Comparison of ENCODE assay signal across 9 cellular contexts in the genomic region with DNA sequence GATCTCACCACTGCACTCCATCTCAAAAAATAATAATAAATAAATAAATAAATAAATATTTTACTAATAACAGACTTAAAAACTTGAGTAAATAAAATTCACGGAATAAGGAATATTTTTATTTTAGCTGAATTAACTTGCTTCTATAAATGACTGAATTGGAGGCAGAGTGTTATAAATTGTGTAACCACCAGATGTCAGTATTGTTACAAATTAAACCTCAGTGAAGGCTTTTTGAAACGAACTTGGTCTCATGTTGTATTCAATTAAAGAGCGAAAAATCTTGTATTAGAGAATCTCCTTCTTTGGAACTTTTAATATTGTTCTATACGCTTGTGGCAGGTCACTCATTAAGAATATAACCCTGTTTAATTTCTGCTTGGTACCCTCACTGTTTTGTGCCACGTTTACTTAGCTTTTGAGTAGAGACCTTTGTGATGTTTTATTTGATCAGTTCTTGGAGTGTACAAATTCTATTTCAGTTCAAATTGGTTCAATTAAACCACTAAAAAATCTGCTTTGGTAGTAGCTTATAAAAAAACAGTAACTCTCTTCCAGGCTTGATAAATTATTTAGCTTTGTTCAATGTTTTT. TPM values are rescaled to one million over a fixed set of nuclear protein-coding genes. Genes with fewer than 3 reads are reported as not detected.
DNase-seq lines count a peak whose midpoint lies in the region; ATAC-seq, FAIRE-seq and TF ChIP-seq lines count a peak whose summit lies in the region.
"Had no signal": no experiment of that assay in that cellular context is flagged by ENCODE, and none has a peak within 500 bp of the region (broad histone marks: within the 10 kb centered on the region; RNA-seq: fewer than 3 reads in every experiment).

No MANE protein-coding gene starts in this region.

- H3K36me3 ChIP-seq in small intestine (ENCODE audit: control insufficient read depth in 2 of 2, insufficient read depth in 2 of 2, low read length in 2 of 2): no peaks in the 10 kb centered on the region
- H3K36me3 ChIP-seq: SJCRH30 had no signal

- H3K27me3 ChIP-seq in foreskin keratinocyte (peaks cover 18% of the 10 kb centered on the region), small intestine (ENCODE audit: control insufficient read depth in 2 of 2, insufficient read depth in 2 of 2, low read length in 2 of 2) (no peaks in the 10 kb centered on the region)

- no peak overlapping the region for H3K4me3 ChIP-seq in small intestine (ENCODE audit: low read depth in 1 of 2, low read length in 2 of 2)
- H3K4me3 ChIP-seq: SJCRH30 had no signal

- H3K27ac ChIP-seq in foreskin keratinocyte (no peak overlapping the region), small intestine (ENCODE audit: low read depth in 1 of 2, low read length in 1 of 2) (no peak overlapping the region)
- H3K27ac ChIP-seq: SJCRH30 had no signal

- peak; percentile 97 for FAIRE-seq in small intestine (lab: Jason Lieb, UNC)

- H3K9me3 ChIP-seq in small intestine (ENCODE audit: control insufficient read depth, low read depth): no peaks in the 10 kb centered on the region
- H3K9me3 ChIP-seq: SJCRH30 had no signal

- H3K4me1 ChIP-seq in foreskin keratinocyte (no peaks in the 10 kb centered on the region), small intestine (ENCODE audit: control insufficient read depth in 2 of 2, insufficient read depth in 1 of 2, low read depth in 1 of 2, low read length in 1 of 2) (no peaks in the 10 kb centered on the region)
- H3K4me1 ChIP-seq: SJCRH30 had no signal

- WGBS in small intestine, 3 donors: 9 to 20% (median 18%) methylated on average over 5 of the region's 5 CpGs

- peak; percentile 78 for TF ChIP-seq CTCF in foreskin keratinocyte (conservative IDR thresholded peaks at IDR 0.05)

- peak; percentile 63 for ATAC-seq in GM21825 (IDR thresholded peaks at IDR 0.05; ENCODE audit: unreplicated experiment)
- ATAC-seq in foreskin keratinocyte: peak; percentile 64
- ATAC-seq in GM21515 (IDR thresholded peaks at IDR 0.05; ENCODE audit: unreplicated experiment): no peak

- DNase-seq in DMS 273 (lab: John Stamatoyannopoulos, UW; ENCODE audit: unreplicated experiment) (peak; percentile 79), NCI-H1436 (lab: John Stamatoyannopoulos, UW) (peak; percentile 24), SW 1271 (lab: John Stamatoyannopoulos, UW) (peak; percentile 15 to 67), foreskin keratinocyte (peak in 1 of 2 donors; percentile 44), small intestine (peak; percentile 68), GM19240 (ENCODE audit: insufficient read length, low spot score) (no peak)

RNA-seq across cellular contexts. Expression of gene SCIN, which starts 45.6 kb away (rescaled TPM):
- total RNA-seq in foreskin keratinocyte: 0.32 TPM in 1 of 2 replicates, not detected in the other
- polyA plus RNA-seq in foreskin keratinocyte (0.09 TPM in 1 of 2 replicates, not detected in the other), small intestine (10 to 100 TPM in 2 of 3 donors, 1 to 10 TPM in 1; 4.0 to 61.1 (median 38.4) TPM)
- total RNA-seq: SJCRH30 had no signal
